In genomic region chr10:128569546-128569945, GRCh38 we compare ENCODE assay signal across 15 cellular contexts.
DNase-seq lines count a peak whose midpoint lies in the region; ATAC-seq, FAIRE-seq and TF ChIP-seq lines count a peak whose summit lies in the region.
"Had no signal": no experiment of that assay in that cellular context is flagged by ENCODE, and none has a peak within 500 bp of the region (broad histone marks: within the 10 kb centered on the region; RNA-seq: fewer than 3 reads in every experiment).

No MANE protein-coding gene starts in this region.

- H4K20me1 ChIP-seq in H1 (replicated peaks in 1 of 2; ENCODE audit: control insufficient read depth in 1 of 2, insufficient read depth in 2 of 2, low read length in 2 of 2), result no peaks in the 10 kb centered on the region
- H4K20me1 ChIP-seq: BLaER1 treated with 17β-estradiol and CSF1 and Interleukin-3, amounts not matched to agents 10 nM and 100 nM had no signal

- H3K27me3 ChIP-seq in H7 (ENCODE audit: control insufficient read depth, insufficient read depth, low read length), result no peaks in the 10 kb centered on the region
- H3K27me3 ChIP-seq in H1 (replicated peaks in 1 of 4; ENCODE audit: control insufficient read depth in 3 of 4, extremely low read depth in 1 of 4, insufficient read depth in 3 of 4, low read length in 3 of 4), result no peaks in the 10 kb centered on the region; a peak in 1 of 7 replicates
- no peaks in the 10 kb centered on the region for H3K27me3 ChIP-seq in upper lobe of right lung
- H3K27me3 ChIP-seq: BLaER1 treated with 17β-estradiol and CSF1 and Interleukin-3, amounts not matched to agents 10 nM and 100 nM had no signal

- DNase-seq in H7, result peak; percentile 28
- DNase-seq in H1 (ENCODE audit: low read depth in 1 of 2, low spot score in 2 of 2), result no peak
- DNase-seq in upper lobe of right lung, result no peak
- no peak for DNase-seq in NCI-H2107 (lab: John Stamatoyannopoulos, UW)
- no peak for DNase-seq in anterior cingulate cortex (lab: John Stamatoyannopoulos, UW)
- DNase-seq in cerebellar cortex (ENCODE audit: low spot score), result no peak
- DNase-seq: Calu3; CD8-positive, alpha-beta T cell; DMS79 treated with DMSO at 0.1 percent for 48 hours; GF-D8; GOT3 had no signal

- no peak overlapping the region; the same call in 1 of the 2 replicates for H4K8ac ChIP-seq in H1 (ENCODE audit: extremely low read depth, insufficient read depth, low read length)

- H4K91ac ChIP-seq in H1 (replicated peaks; ENCODE audit: insufficient read length, low read length), result no peak overlapping the region

- no peak for TF ChIP-seq RAD21 in H1 (IDR thresholded peaks at IDR 0.05 in 1 of 2, conservative IDR thresholded peaks at IDR 0.05 in 1 of 2; ENCODE audit: low read depth in 2 of 2, low read length in 2 of 2)

- no peak overlapping the region for H2BK20ac ChIP-seq in H1 (ENCODE audit: low read length)

- no peak overlapping the region for H3K9ac ChIP-seq in H1 (replicated peaks in 1 of 4; ENCODE audit: extremely low read depth in 1 of 4, low read depth in 3 of 4, low read length in 3 of 4)
- H3K9ac ChIP-seq: BLaER1 treated with 17β-estradiol and CSF1 and Interleukin-3, amounts not matched to agents 10 nM and 100 nM had no signal

- H3K23ac ChIP-seq in H1 (ENCODE audit: insufficient read length), result no peak overlapping the region

- H3K9me3 Mint-ChIP-seq in nephron, result no peaks in the 10 kb centered on the region
- H3K9me3 Mint-ChIP-seq: CD8-positive, alpha-beta T cell had no signal

- WGBS in H1 (ENCODE audit: extremely low coverage in 1 of 2, insufficient coverage in 1 of 2, insufficient read length in 1 of 2, insufficient replicate concordance in 2 of 2, low coverage in 1 of 2, low lambda C conversion rate in 2 of 2, missing lambda C conversion rate in 1 of 2), 2 experiments, result 84% methylated on average over 12 of the region's 12 CpGs; no CpG with 5 or more reads in 1 of the 2 experiments

- no peak overlapping the region for H3K56ac ChIP-seq in H1 (replicated peaks; ENCODE audit: insufficient read length, low read depth, low read length)

- no peak overlapping the region for H3K4ac ChIP-seq in H1 (replicated peaks; ENCODE audit: insufficient read length, low read depth, low read length)

- no peak overlapping the region for H2BK120ac ChIP-seq in H1 (replicated peaks; ENCODE audit: low read depth, low read length)

- no peak overlapping the region for H2AFZ ChIP-seq in H1 (ENCODE audit: low read length)

- no peaks in the 10 kb centered on the region for H3K36me3 Mint-ChIP-seq in nephron (ENCODE audit: low read depth)
- H3K36me3 Mint-ChIP-seq: CD8-positive, alpha-beta T cell had no signal

- H3K27ac ChIP-seq in H1 (ENCODE audit: low read depth, low read length) (no peak overlapping the region), upper lobe of right lung (no peak overlapping the region)
- H3K27ac ChIP-seq: BLaER1 treated with 17β-estradiol and CSF1 and Interleukin-3, amounts not matched to agents 10 nM and 100 nM had no signal

- H3K14ac ChIP-seq in H1 (ENCODE audit: insufficient read length), result no peak overlapping the region

- TF ChIP-seq EP300 in H1 (IDR thresholded peaks at IDR 0.05; ENCODE audit: borderline replicate concordance in 1 of 2, low read depth in 2 of 2, low read length in 2 of 2), result no peak

- no peak overlapping the region for H3K18ac ChIP-seq in H1 (ENCODE audit: extremely low read depth, low read length)

- H3K36me3 ChIP-seq in H7 (replicated peaks; ENCODE audit: control insufficient read depth, insufficient read depth, low read length) (no peaks in the 10 kb centered on the region), H1 (ENCODE audit: control insufficient read depth in 2 of 4, insufficient read depth in 4 of 4, low read length in 3 of 4) (no peaks in the 10 kb centered on the region), upper lobe of right lung (no peaks in the 10 kb centered on the region)
- H3K36me3 ChIP-seq: BLaER1 treated with 17β-estradiol and CSF1 and Interleukin-3, amounts not matched to agents 10 nM and 100 nM; HAP-1 had no signal

- peaks cover 34% of the 10 kb centered on the region for H3K27me3 Mint-ChIP-seq in nephron (ENCODE audit: low read depth)
- H3K27me3 Mint-ChIP-seq: B cell had no signal

- peaks cover 54% of the 10 kb centered on the region for H3K4me1 Mint-ChIP-seq in nephron
- H3K4me1 Mint-ChIP-seq: B cell had no signal

- H3K4me1 ChIP-seq in H1 (replicated peaks in 1 of 4; ENCODE audit: control insufficient read depth in 3 of 4, insufficient read depth in 4 of 4, low read length in 3 of 4), result no peaks in the 10 kb centered on the region; a peak in 1 of 7 replicates
- no peaks in the 10 kb centered on the region for H3K4me1 ChIP-seq in upper lobe of right lung
- H3K4me1 ChIP-seq: HAP-1 had no signal

- no peak overlapping the region; the same call in 1 of the 2 replicates for H2BK12ac ChIP-seq in H1 (ENCODE audit: low read depth, low read length)

- CTCF ChIA-PET in H1 (lab: Charles Lee; ENCODE audit: partially characterized antibody), result interaction anchor here (0.8 to 4.0 kb wide), 7 partner anchors 11 to 302 kb away, joined by 3 to 18 read pairs (median 3); no protein-coding TSS in a partner anchor

- no peaks in the 10 kb centered on the region for H3K79me1 ChIP-seq in H1 (ENCODE audit: low read depth, low read length)

- H2BK5ac ChIP-seq in H1 (ENCODE audit: low read depth, low read length), result no peak overlapping the region

- H2AK5ac ChIP-seq in H1 (ENCODE audit: low read depth, low read length), result no peak overlapping the region

- H3K4me2 ChIP-seq in H1 (ENCODE audit: insufficient read depth in 1 of 2, low read depth in 2 of 2, low read length in 2 of 2), result no peak overlapping the region
- H3K4me2 ChIP-seq: BLaER1 treated with 17β-estradiol and CSF1 and Interleukin-3, amounts not matched to agents 10 nM and 100 nM had no signal

- intact Hi-C loops in upper lobe of right lung (cut with DNase I), result no loop called here

- H3K9me3 ChIP-seq in H1 (ENCODE audit: insufficient read depth in 2 of 2, low read depth in 1 of 2, low read length in 1 of 2), result no peaks in the 10 kb centered on the region
- H3K9me3 ChIP-seq in upper lobe of right lung, result no peaks in the 10 kb centered on the region
- H3K9me3 ChIP-seq: BLaER1 treated with 17β-estradiol and CSF1 and Interleukin-3, amounts not matched to agents 10 nM and 100 nM; HAP-1 had no signal

- POLR2A ChIA-PET in H1 (lab: Charles Lee; ENCODE audit: partially characterized antibody), result no interaction called here

- H3K4me3 Mint-ChIP-seq in nephron, result no peak overlapping the region
- H3K4me3 Mint-ChIP-seq: B cell; CD8-positive, alpha-beta T cell had no signal

- 0 out of 2 replicates have a peak overlapping the region, but pooled peaks have one; percentile 29 for H2BK15ac ChIP-seq in H1 (ENCODE audit: low read length)

- no peak for FAIRE-seq in H1 (lab: Jason Lieb, UNC)

- no peaks in the 10 kb centered on the region for H3K23me2 ChIP-seq in H1 (ENCODE audit: low read depth, low read length)

- peak; percentile 17 for ATAC-seq in upper lobe of right lung
- ATAC-seq: CD8-positive, alpha-beta T cell had no signal

- no peaks in the 10 kb centered on the region for H3K79me2 ChIP-seq in H1 (ENCODE audit: control insufficient read depth in 1 of 2, insufficient read depth in 2 of 2, low read length in 2 of 2)

- no peak for TF ChIP-seq POLR2A in H1 (IDR thresholded peaks at IDR 0.05; ENCODE audit: control extremely low read depth in 1 of 2, low read depth in 2 of 2, low read length in 2 of 2)

- no peak overlapping the region for H3K4me3 ChIP-seq in H7 (ENCODE audit: insufficient read depth, low read depth, low read length)
- no peak overlapping the region for H3K4me3 ChIP-seq in H1 (ENCODE audit: extremely low read depth in 1 of 4, insufficient read depth in 2 of 4, low read depth in 3 of 4, low read length in 4 of 4)
- H3K4me3 ChIP-seq in upper lobe of right lung, result no peak overlapping the region
- H3K4me3 ChIP-seq: BLaER1 treated with 17β-estradiol and CSF1 and Interleukin-3, amounts not matched to agents 10 nM and 100 nM; HAP-1 had no signal

- peak overlapping the region; percentile 51 to 90 (median 80) for H3K27ac Mint-ChIP-seq in nephron
- H3K27ac Mint-ChIP-seq: B cell; CD8-positive, alpha-beta T cell had no signal

- no peak overlapping the region for H4K5ac ChIP-seq in H1 (ENCODE audit: insufficient read length, low read depth, low read length)

- no peak for TF ChIP-seq CTCF in H1 (IDR thresholded peaks at IDR 0.05; ENCODE audit: control extremely low read depth in 1 of 3, insufficient read depth in 1 of 3, low read depth in 1 of 3, low read length in 3 of 3)
- no peak for TF ChIP-seq CTCF in nephron (IDR thresholded peaks at IDR 0.05; ENCODE audit: unreplicated experiment in 3 of 3)
- TF ChIP-seq CTCF in upper lobe of right lung (IDR thresholded peaks at IDR 0.05), result no peak

TF ChIP-seq in H1, 55 proteins besides CTCF, POLR2A, EP300 and RAD21:
- no peak for TF ChIP-seq ATF3 (IDR thresholded peaks at IDR 0.05; ENCODE audit: insufficient read depth, low read depth, low read length)
- no peak for TF ChIP-seq SP4 (IDR thresholded peaks at IDR 0.05; ENCODE audit: low read length)
- no peak for TF ChIP-seq BRCA1 (IDR thresholded peaks at IDR 0.05; ENCODE audit: low read depth, low read length)
- TF ChIP-seq SP2 (IDR thresholded peaks at IDR 0.05; ENCODE audit: low read length), result no peak
